24 cellular contexts compared by ENCODE assay signal in genomic region chr2:225233234-225233633, GRCh38.
DNase-seq lines count a peak whose midpoint lies in the region; ATAC-seq lines count a peak whose summit lies in the region.
"Had no signal": no experiment of that assay in that cellular context is flagged by ENCODE, and none has a peak within 500 bp of the region (broad histone marks: within the 10 kb centered on the region; RNA-seq: fewer than 3 reads in every experiment).

No MANE protein-coding gene starts in this region.

- H3K4me3 ChIP-seq in SJCRH30: no peak overlapping the region
- H3K4me3 ChIP-seq: lower lobe of right lung, tibial nerve had no signal

- no peak overlapping the region for H3K4me3 Mint-ChIP-seq in activated T-cell treated with anti-CD3 and anti-CD28 coated beads, Interleukin-2, amount 50 U/mL, for 72 hours
- H3K4me3 Mint-ChIP-seq: CD14-positive monocyte had no signal

- H3K4me1 Mint-ChIP-seq in activated T-cell treated with anti-CD3 and anti-CD28 coated beads, Interleukin-2, amount 50 U/mL, for 72 hours (ENCODE audit: low read depth): no peaks in the 10 kb centered on the region
- H3K4me1 Mint-ChIP-seq: CD14-positive monocyte had no signal

- no peak overlapping the region for H3K27ac ChIP-seq in SJCRH30
- H3K27ac ChIP-seq: KMS-11, lower lobe of right lung, tibial nerve had no signal

- H3K27me3 Mint-ChIP-seq in activated T-cell treated with anti-CD3 and anti-CD28 coated beads, Interleukin-2, amount 50 U/mL, for 72 hours (ENCODE audit: low read depth): no peaks in the 10 kb centered on the region

- H3K27me3 ChIP-seq in SJCRH30: no peaks in the 10 kb centered on the region
- H3K27me3 ChIP-seq: tibial nerve had no signal

- H3K36me3 ChIP-seq in SJCRH30: no peaks in the 10 kb centered on the region
- H3K36me3 ChIP-seq: lower lobe of right lung, tibial nerve had no signal

- no peaks in the 10 kb centered on the region for H3K4me1 ChIP-seq in SJCRH30
- H3K4me1 ChIP-seq: lower lobe of right lung, tibial nerve had no signal

- no peak for DNase-seq in activated T-cell treated with anti-CD3 and anti-CD28 coated beads, Interleukin-2, amount 50 U/mL, for 72 hours
- no peak for DNase-seq in activated T-cell treated with anti-CD3 and anti-CD28 coated beads for 4 hours
- peak; percentile 30 to 36 for DNase-seq in SJCRH30
- peak; percentile 32 for DNase-seq in fibroblast of peridontal ligament (ENCODE audit: extremely low read depth)
- no peak for DNase-seq in RPMI8226
- DNase-seq in NCI-H146 treated with DMSO at 0.1 percent for 48 hours (lab: John Stamatoyannopoulos, UW; ENCODE audit: unreplicated experiment): no peak
- DNase-seq in stimulated activated CD8-positive, alpha-beta memory T cell treated with anti-CD3 and anti-CD28 coated beads, Interleukin-4, amount 100 ng/mL, for 48 hours: no peak
- DNase-seq: 8988T; activated CD4-positive, alpha-beta T cell treated with anti-CD3 and anti-CD28 coated beads, Interleukin-2, amount 50 U/mL, for 1 hour; activated CD8-positive, alpha-beta memory T cell treated with anti-CD3 and anti-CD28 coated beads, Interleukin-2, amount 50 U/mL, for 4 hours; activated effector memory CD4-positive, alpha-beta T cell treated with anti-CD3 and anti-CD28 coated beads, Interleukin-2, amount 50 U/mL, for 16 hours; anterior cingulate cortex; islet precursor cell; lower lobe of right lung; NCI-H1092; NCI-H2107; NCI-H524 treated with DMSO at 0.1 percent for 48 hours; SHP77; stimulated activated naive CD8-positive, alpha-beta T cell treated with anti-CD3 and anti-CD28 coated beads, Interleukin-15, Interleukin-2, amounts not matched to agents 100 U/mL and 50 U/mL, for 24 hours had no signal

- peak overlapping the region; percentile 33 for H3K27ac Mint-ChIP-seq in activated T-cell treated with anti-CD3 and anti-CD28 coated beads, Interleukin-2, amount 50 U/mL, for 72 hours
- H3K27ac Mint-ChIP-seq: CD14-positive monocyte had no signal

- H3K9me3 Mint-ChIP-seq in activated T-cell treated with anti-CD3 and anti-CD28 coated beads, Interleukin-2, amount 50 U/mL, for 72 hours: peaks cover 2 to 3% of the 10 kb centered on the region in 2 donors

- H3K36me3 Mint-ChIP-seq in activated T-cell treated with anti-CD3 and anti-CD28 coated beads, Interleukin-2, amount 50 U/mL, for 72 hours (ENCODE audit: insufficient read depth in 2 of 2): no peaks in the 10 kb centered on the region
- H3K36me3 Mint-ChIP-seq: CD14-positive monocyte had no signal

- no peak for ATAC-seq in activated T-cell treated with anti-CD3 and anti-CD28 coated beads, Interleukin-2, amount 50 U/mL, for 72 hours (replicated peaks in 1 of 2)
- no peak for ATAC-seq in GM19351 (IDR thresholded peaks at IDR 0.05; ENCODE audit: unreplicated experiment)
- ATAC-seq: lower lobe of right lung; sciatic nerve; stimulated activated naive CD8-positive, alpha-beta T cell treated with anti-CD3 and anti-CD28 coated beads, Interleukin-15, Interleukin-2, amounts not matched to agents 100 U/mL and 50 U/mL, for 24 hours had no signal

- 0 out of 2 replicates have a peak, but pooled peaks cover 5% of the 10 kb centered on the region for H3K9me3 ChIP-seq in SJCRH30 (replicated peaks)
- H3K9me3 ChIP-seq: lower lobe of right lung, tibial nerve had no signal

Comparison
In these comparisons a context has a peak if more than half of its experiments do, and no peak if none do; other contexts are left out.
1. DNase-seq: peak in SJCRH30 (2 of 2) and fibroblast of peridontal ligament (single experiment); none in activated T-cell treated with anti-CD3 and anti-CD28 coated beads, Interleukin-2, amount 50 U/mL, for 72 hours (0 of 2), activated T-cell treated with anti-CD3 and anti-CD28 coated beads for 4 hours (single experiment), RPMI8226 (single experiment), NCI-H146 treated with DMSO at 0.1 percent for 48 hours (single experiment) and stimulated activated CD8-positive, alpha-beta memory T cell treated with anti-CD3 and anti-CD28 coated beads, Interleukin-4, amount 100 ng/mL, for 48 hours (single experiment).